Comparison of ENCODE assay signal across 9 cellular contexts in the genomic region with DNA sequence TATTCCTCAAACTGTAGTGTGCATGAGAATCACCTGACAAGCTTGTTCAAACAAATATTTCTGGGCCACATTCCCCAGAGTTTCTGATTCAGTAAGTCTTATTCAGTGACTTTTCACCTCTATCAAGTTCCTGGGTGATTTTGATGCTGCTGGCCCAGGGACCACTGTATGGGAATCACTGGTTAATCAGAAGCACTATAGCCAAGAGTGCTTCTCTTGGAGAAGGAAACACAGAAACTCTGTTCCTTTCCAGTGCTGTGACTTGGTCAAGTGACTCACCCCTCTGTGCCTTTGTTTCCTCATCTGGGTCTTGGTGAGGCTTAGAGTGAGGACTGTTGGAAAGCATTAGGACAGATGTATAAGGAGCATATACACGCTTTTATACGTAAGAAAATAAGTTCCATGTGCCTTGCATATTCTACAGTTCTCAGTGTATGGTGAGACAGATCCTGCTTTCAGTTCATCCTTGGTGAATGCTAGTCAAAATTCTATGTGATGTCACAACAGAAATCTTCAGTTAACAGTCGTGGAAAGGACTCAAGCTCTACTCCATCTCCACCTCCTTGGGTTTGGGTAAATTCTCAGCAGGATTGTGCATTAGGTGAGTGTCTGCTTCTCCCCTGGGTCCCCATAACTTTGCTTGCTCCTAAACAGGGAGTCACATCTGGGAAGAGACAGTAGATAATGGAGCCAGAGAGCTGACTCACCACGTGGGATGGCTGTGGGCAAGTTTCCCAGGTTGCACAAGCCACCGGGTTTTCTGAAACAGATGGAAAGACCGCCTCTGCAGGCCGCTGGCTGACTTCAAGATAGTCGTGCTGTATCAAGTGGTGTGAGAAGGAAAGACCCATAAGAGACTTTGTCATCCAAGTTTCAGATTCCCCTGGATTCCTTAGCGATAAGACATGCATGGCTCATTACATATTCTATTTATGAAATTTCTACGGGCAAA.
DNase-seq lines count a peak whose midpoint lies in the region; ATAC-seq and TF ChIP-seq lines count a peak whose summit lies in the region.
"Had no signal": no experiment of that assay in that cellular context is flagged by ENCODE, and none has a peak within 500 bp of the region (broad histone marks: within the 10 kb centered on the region; RNA-seq: fewer than 3 reads in every experiment).

No MANE protein-coding gene starts in this region.

- DNase-seq in HFF-Myc (ENCODE audit: extremely low read depth, low read depth) (peak; percentile 95), brain microvascular endothelial cell (peak; percentile 100), islet precursor cell (peak; percentile 64), substantia nigra (lab: John Stamatoyannopoulos, UW) (peak in 29 of 49 donors; percentile 2 to 55 (median 29))
- no peak for DNase-seq in activated CD8-positive, alpha-beta memory T cell treated with anti-CD3 and anti-CD28 coated beads, Interleukin-2, amount 50 U/mL, for 48 hours
- DNase-seq in activated CD4-positive, alpha-beta T cell treated with anti-CD3 and anti-CD28 coated beads for 48 hours, result no peak
- DNase-seq: KBM-7 had no signal

- peak overlapping the region; percentile 24 for H3K4me3 ChIP-seq in HFF-Myc (replicated peaks; ENCODE audit: low read depth, low read length)
- H3K4me3 ChIP-seq in brain microvascular endothelial cell (ENCODE audit: low read depth, low read length), result no peak overlapping the region

- ATAC-seq in GM21737 (IDR thresholded peaks at IDR 0.05; ENCODE audit: unreplicated experiment) (no peak), HG03565 (IDR thresholded peaks at IDR 0.05; ENCODE audit: unreplicated experiment) (no peak)

- in situ Hi-C loops in brain microvascular endothelial cell (cut with HindIII; ENCODE audit: low pct_ligation_motif_present, low sequenced_read_pairs), result no loop called here

- H3K36me3 ChIP-seq in brain microvascular endothelial cell (replicated peaks), result no peaks in the 10 kb centered on the region

- H3K27ac ChIP-seq in brain microvascular endothelial cell (peak overlapping the region; percentile 92), substantia nigra (ENCODE audit: low read depth, low read length, poor library complexity, severe bottlenecking) (no peak overlapping the region)

- H3K27me3 ChIP-seq in brain microvascular endothelial cell (replicated peaks), result no peaks in the 10 kb centered on the region

- TF ChIP-seq CTCF in HFF-Myc (IDR thresholded peaks at IDR 0.05; ENCODE audit: low read depth, low read length, missing control alignments), result peak; percentile 25
- TF ChIP-seq CTCF in brain microvascular endothelial cell (IDR thresholded peaks at IDR 0.05; ENCODE audit: low read depth, low read length, missing control alignments), result peak; percentile 67

Comparison
In these comparisons a context has a peak if more than half of its experiments do, and no peak if none do; other contexts are left out.
1. DNase-seq: peak in HFF-Myc (single experiment), brain microvascular endothelial cell (single experiment), islet precursor cell (single experiment) and substantia nigra (29 of 49); none in activated CD8-positive, alpha-beta memory T cell treated with anti-CD3 and anti-CD28 coated beads, Interleukin-2, amount 50 U/mL, for 48 hours (single experiment) and activated CD4-positive, alpha-beta T cell treated with anti-CD3 and anti-CD28 coated beads for 48 hours (single experiment).